ENCODE assay signal across 8 cellular contexts in genomic region chr6:34696739-34697543, GRCh38. TPM values are rescaled to one million over a fixed set of nuclear protein-coding genes. Genes with fewer than 3 reads are reported as not detected.
DNase-seq lines count a peak whose midpoint lies in the region; ATAC-seq and TF ChIP-seq lines count a peak whose summit lies in the region.

Gene ILRUN (minus strand): TSS chr6:34696767. CDS start chr6:34696603, 164 bp downstream.

- H3K36me3 ChIP-seq in trophoblast cell (ENCODE audit: control insufficient read depth in 1 of 2, insufficient read depth in 2 of 2, low read length in 2 of 2) (no peaks in the 10 kb centered on the region), tibial nerve (no peaks in the 10 kb centered on the region)

- H3K27me3 ChIP-seq in trophoblast cell (ENCODE audit: insufficient read depth, low read length) (no peaks in the 10 kb centered on the region), tibial nerve (no peaks in the 10 kb centered on the region)

- intact Hi-C loops in cardiac septum (cut with DNase I): loop anchor here (5.0 kb wide), 2 partner anchors 40 to 60 kb away; partner anchors contain the start of gene SNRPC

- H3K23ac ChIP-seq in trophoblast cell (ENCODE audit: low read length): no peak within 1 kb of the TSS

- H3K27me3 Mint-ChIP-seq in T-cell: no peaks in the 10 kb centered on the region

- H3K79me1 ChIP-seq in trophoblast cell (ENCODE audit: low read length): peaks cover 11% of the 10 kb centered on the region

- TF ChIP-seq EP300 in tibial nerve (IDR thresholded peaks at IDR 0.05): peak; percentile 79 to 98

- H3K36me3 Mint-ChIP-seq in T-cell: peaks cover 14% of the 10 kb centered on the region

- H2BK5ac ChIP-seq in trophoblast cell (ENCODE audit: low read depth, low read length, poor library complexity): peak within 1 kb of the TSS; percentile 60

- POLR2A ChIA-PET in T-cell (lab: Charles Lee): interaction anchor here (0.6 to 1.1 kb wide), 4 partner anchors 15 to 61 kb away, joined by 3 to 5 read pairs (median 4); no protein-coding TSS in a partner anchor

- peak within 1 kb of the TSS; percentile 65 for H4K12ac ChIP-seq in trophoblast cell (ENCODE audit: low read depth, low read length)

- DNase-seq in GM12865 (ENCODE audit: low read depth): peak; percentile 96
- DNase-seq in NCI-H146 (lab: John Stamatoyannopoulos, UW): peak; percentile 96
- DNase-seq in T-cell: peak; percentile 89 to 97 (median 94)
- peak; percentile 99 for DNase-seq in cardiac septum (ENCODE audit: low spot score)
- DNase-seq in trophoblast cell: peak; percentile 93 to 99
- peak; percentile 96 to 97 for DNase-seq in tibial nerve (ENCODE audit: low spot score in 2 of 2)

- H3K4me3 ChIP-seq in GM12865 (ENCODE audit: low read depth, low read length) (peak within 1 kb of the TSS; percentile 87), trophoblast cell (ENCODE audit: low read depth, low read length) (peak within 1 kb of the TSS; percentile 94), tibial nerve (peak within 1 kb of the TSS; percentile 66 to 91 (median 72))

- H3K18ac ChIP-seq in trophoblast cell (ENCODE audit: low read length): peak within 1 kb of the TSS; percentile 83

- peak within 1 kb of the TSS; percentile 38 for H3K14ac ChIP-seq in trophoblast cell (ENCODE audit: low read length)

- peak within 1 kb of the TSS; percentile 88 to 99 (median 98) for H3K4me3 Mint-ChIP-seq in T-cell

- H3K79me2 ChIP-seq in trophoblast cell (ENCODE audit: control insufficient read depth, insufficient read depth, low read length, poor library complexity): peaks cover 18% of the 10 kb centered on the region

- H2AFZ ChIP-seq in trophoblast cell (ENCODE audit: insufficient read depth, low read length, poor library complexity): peak within 1 kb of the TSS; percentile 68

- H3K4me1 ChIP-seq in trophoblast cell (ENCODE audit: control insufficient read depth in 1 of 2, insufficient read depth in 2 of 2, low read length in 2 of 2): peaks cover 6 to 12% of the 10 kb centered on the region in 2 experiments
- H3K4me1 ChIP-seq in tibial nerve: peaks cover 0 to 35% (median 14%) of the 10 kb centered on the region in 4 donors

- H3K4me2 ChIP-seq in trophoblast cell (ENCODE audit: low read length): peak within 1 kb of the TSS; percentile 85

- H3K4ac ChIP-seq in trophoblast cell (ENCODE audit: low read depth, low read length): peak within 1 kb of the TSS; percentile 81

- 3 to 5% (median 4%) methylated on average over 28 to 48 of the region's 49 CpGs for WGBS in adipose tissue, 3 donors
- whole genome bisulfite sequencing in trophoblast cell (ENCODE audit: extremely low coverage, insufficient coverage, insufficient read length): no CpG with 5 or more reads among the region's 49 CpGs
- 4 to 8% methylated on average over 28 to 49 of the region's 49 CpGs for WGBS in tibial nerve, 2 donors

- H3K27ac Mint-ChIP-seq in T-cell: peak within 1 kb of the TSS; percentile 97 to 98

- H4K8ac ChIP-seq in trophoblast cell (ENCODE audit: low read depth, low read length): peak within 1 kb of the TSS; percentile 83

- TF ChIP-seq CTCF in GM12865 (IDR thresholded peaks at IDR 0.05; ENCODE audit: insufficient read depth, low read depth, low read length, missing control alignments) (no peak), tibial nerve (IDR thresholded peaks at IDR 0.05) (peak in 1 of 5 experiments; percentile 11)

- H3K9me3 Mint-ChIP-seq in T-cell: no peaks in the 10 kb centered on the region

- H3K9me3 ChIP-seq in trophoblast cell (ENCODE audit: insufficient read depth, low read depth, low read length) (no peaks in the 10 kb centered on the region), tibial nerve (no peaks in the 10 kb centered on the region)

- peak within 1 kb of the TSS; percentile 51 for H2AK5ac ChIP-seq in trophoblast cell (ENCODE audit: low read length)

- CTCF ChIA-PET in T-cell (lab: Charles Lee): interaction anchor here (0.6 to 1.9 kb wide), 6 partner anchors 25 to 349 kb away, joined by 3 to 7 read pairs (median 3); no protein-coding TSS in a partner anchor

- peak; percentile 59 to 90 for TF ChIP-seq POLR2A in tibial nerve (IDR thresholded peaks at IDR 0.05)

- H2BK120ac ChIP-seq in trophoblast cell (ENCODE audit: insufficient read depth, low read length, poor library complexity): peak within 1 kb of the TSS; percentile 15

- peaks cover 44 to 51% (median 48%) of the 10 kb centered on the region in 3 donors for H3K4me1 Mint-ChIP-seq in T-cell

- peak; percentile 88 for ATAC-seq in HG02798 (IDR thresholded peaks at IDR 0.05; ENCODE audit: poor library complexity, unreplicated experiment)
- peak; percentile 91 to 94 (median 93) for ATAC-seq in T-cell (replicated peaks in 1 of 4)

- peak within 1 kb of the TSS; percentile 30 for H2BK12ac ChIP-seq in trophoblast cell (ENCODE audit: low read length)

- H3K9ac ChIP-seq in trophoblast cell (ENCODE audit: low read length): peak within 1 kb of the TSS; percentile 77

- H4K91ac ChIP-seq in trophoblast cell (ENCODE audit: low read depth, low read length): peak within 1 kb of the TSS; percentile 77

- H3K27ac ChIP-seq in adipose tissue (ENCODE audit: low read depth, low read length): peak within 1 kb of the TSS; percentile 25
- peak within 1 kb of the TSS; percentile 61 for H3K27ac ChIP-seq in trophoblast cell (ENCODE audit: low read depth, low read length)
- H3K27ac ChIP-seq in tibial nerve: peak within 1 kb of the TSS; percentile 85 to 89 (median 88)

RNA-seq across cellular contexts. Expression of gene ILRUN, which starts in this region (rescaled TPM):
- total RNA-seq in T-cell (10 to 100 TPM; 61.0 to 76.6 (median 65.1) TPM), cardiac septum (104 TPM), tibial nerve (10 to 100 TPM; 57.6 to 78.9 (median 65.7) TPM)
- polyA plus RNA-seq in adipose tissue: 10 to 100 TPM; 20.7 to 57.0 (median 55.3) TPM
- 39.4 and 41.5 TPM in 2 replicates for polyA plus RNA-seq in trophoblast cell (2013)

Comparison
In these comparisons a context has a peak if more than half of its experiments do, and no peak if none do; other contexts are left out.
1. Peak in every context shown above with its lines: DNase-seq, ATAC-seq, H3K4me3 ChIP-seq and H3K27ac ChIP-seq.
2. H3K27ac ChIP-seq: peak in every context shown above with its lines; median percentile 88 in tibial nerve; 61 in trophoblast cell; 25 in adipose tissue.